ENCODE assay signal across 17 cellular contexts in the genomic region with DNA sequence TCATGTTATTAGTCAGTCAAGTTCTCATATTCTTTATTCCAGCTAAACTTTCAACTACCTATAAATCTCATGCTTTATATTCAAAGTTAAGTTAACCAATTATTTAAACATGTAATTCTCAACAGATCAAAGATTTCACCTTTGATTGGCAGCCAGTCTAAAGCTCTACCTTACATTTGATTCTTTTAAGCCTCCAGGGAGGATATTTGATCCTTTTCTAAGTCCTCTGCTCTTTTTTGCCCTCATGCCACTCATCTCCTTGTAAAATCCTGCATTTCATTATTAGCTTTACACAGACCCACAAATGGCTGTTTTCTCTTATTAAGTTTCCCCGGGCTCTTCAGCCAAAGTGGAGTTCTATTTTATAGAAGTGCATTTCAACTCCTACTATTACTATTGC.
DNase-seq lines count a peak whose midpoint lies in the region; TF ChIP-seq lines count a peak whose summit lies in the region.
"Had no signal": no experiment of that assay in that cellular context is flagged by ENCODE, and none has a peak within 500 bp of the region (broad histone marks: within the 10 kb centered on the region; RNA-seq: fewer than 3 reads in every experiment).

No MANE protein-coding gene starts in this region.

- no peak overlapping the region for H2AFZ ChIP-seq in neural cell (ENCODE audit: low read depth, low read length)
- H2AFZ ChIP-seq: GM23248 had no signal

- no peaks in the 10 kb centered on the region for H3K27me3 ChIP-seq in neural cell (ENCODE audit: insufficient read depth, low read depth, low read length)
- no peaks in the 10 kb centered on the region for H3K27me3 ChIP-seq in esophagus muscularis mucosa
- H3K27me3 ChIP-seq: BLaER1 had no signal

- no peaks in the 10 kb centered on the region for H4K20me1 ChIP-seq in neural cell (ENCODE audit: insufficient read depth)
- H4K20me1 ChIP-seq: BLaER1 had no signal

- 97% methylated on average over 1 of the region's 1 CpG for WGBS in esophagus muscularis mucosa

- TF ChIP-seq EP300 in neural cell (conservative IDR thresholded peaks at IDR 0.05; ENCODE audit: poor library complexity, severe bottlenecking) (peak; percentile 43), esophagus muscularis mucosa (IDR thresholded peaks at IDR 0.05) (no peak)

- POLR2A ChIA-PET in HEK293T (lab: Yijun Ruan, JAX), result no interaction called here

- no peak for TF ChIP-seq POLR2A in esophagus muscularis mucosa (IDR thresholded peaks at IDR 0.05; ENCODE audit: low read depth)

- DNase-seq in NCI-H1436 treated with DMSO at 0.1 percent for 48 hours (lab: John Stamatoyannopoulos, UW) (peak; percentile 22), NCI-H1436 (lab: John Stamatoyannopoulos, UW) (no peak), HEK293T (ENCODE audit: extremely low spot score) (no peak), NCI-H524 (lab: John Stamatoyannopoulos, UW) (peak; percentile 3 to 65), esophagus muscularis mucosa (ENCODE audit: extremely low spot score) (no peak), NCI-H2171 (lab: John Stamatoyannopoulos, UW) (no peak)
- DNase-seq: 8988T; CD4-positive, alpha-beta memory T cell; DMS153; DMS79; GDM1; GM23248; HFFc6 had no signal

- TF ChIP-seq RAD21 in neural cell (conservative IDR thresholded peaks at IDR 0.05), result no peak

- intact Hi-C loops in esophagus muscularis mucosa (cut with DNase I), result no loop called here

- no peaks in the 10 kb centered on the region for H3K9me3 ChIP-seq in neural cell (ENCODE audit: low read length)
- peaks cover 0 to 13% (median 0%) of the 10 kb centered on the region in 4 donors for H3K9me3 ChIP-seq in esophagus muscularis mucosa
- H3K9me3 ChIP-seq: HAP-1 had no signal

- no peaks in the 10 kb centered on the region for H3K79me2 ChIP-seq in neural cell (replicated peaks; ENCODE audit: insufficient read depth, low read length)

- H3K9ac ChIP-seq in neural cell (ENCODE audit: low read length), result no peak overlapping the region
- H3K9ac ChIP-seq: BLaER1, GM23248 had no signal

- H3K4me2 ChIP-seq in neural cell (ENCODE audit: low read length), result no peak overlapping the region
- H3K4me2 ChIP-seq: BLaER1 had no signal

- H3K36me3 ChIP-seq in neural cell (ENCODE audit: insufficient read depth, low read length) (no peaks in the 10 kb centered on the region), esophagus muscularis mucosa (no peaks in the 10 kb centered on the region)
- H3K36me3 ChIP-seq: BLaER1, HAP-1 had no signal

- no peaks in the 10 kb centered on the region for H3F3A ChIP-seq in neural cell (ENCODE audit: insufficient read depth, low read length, poor library complexity, severe bottlenecking)

- H3K4me1 ChIP-seq in esophagus muscularis mucosa, result no peaks in the 10 kb centered on the region
- H3K4me1 ChIP-seq: BLaER1, HAP-1 had no signal

- H3K27ac ChIP-seq in neural cell (ENCODE audit: low read length), result no peak overlapping the region
- H3K27ac ChIP-seq in esophagus muscularis mucosa (replicated peaks in 1 of 4), result no peak overlapping the region
- H3K27ac ChIP-seq: BLaER1, GM23248, HL-60 had no signal

- CTCF ChIA-PET in HEK293T (lab: Yijun Ruan, JAX), result no interaction called here

- H3K9me2 ChIP-seq in neural cell (ENCODE audit: insufficient read depth, low read length), result no peaks in the 10 kb centered on the region

- no peak overlapping the region for H3K4me3 ChIP-seq in neural cell (ENCODE audit: low read length)
- H3K4me3 ChIP-seq in esophagus muscularis mucosa, result no peak overlapping the region
- H3K4me3 ChIP-seq: BLaER1, GM23248, HAP-1 had no signal

- TF ChIP-seq CTCF in neural cell (IDR thresholded peaks at IDR 0.05; ENCODE audit: poor library complexity, severe bottlenecking), result no peak
- TF ChIP-seq CTCF in esophagus muscularis mucosa (IDR thresholded peaks at IDR 0.05), result no peak

TF ChIP-seq in HEK293T, 16 proteins besides CTCF, POLR2A, EP300 and RAD21:
- TF ChIP-seq, protein P1, sequence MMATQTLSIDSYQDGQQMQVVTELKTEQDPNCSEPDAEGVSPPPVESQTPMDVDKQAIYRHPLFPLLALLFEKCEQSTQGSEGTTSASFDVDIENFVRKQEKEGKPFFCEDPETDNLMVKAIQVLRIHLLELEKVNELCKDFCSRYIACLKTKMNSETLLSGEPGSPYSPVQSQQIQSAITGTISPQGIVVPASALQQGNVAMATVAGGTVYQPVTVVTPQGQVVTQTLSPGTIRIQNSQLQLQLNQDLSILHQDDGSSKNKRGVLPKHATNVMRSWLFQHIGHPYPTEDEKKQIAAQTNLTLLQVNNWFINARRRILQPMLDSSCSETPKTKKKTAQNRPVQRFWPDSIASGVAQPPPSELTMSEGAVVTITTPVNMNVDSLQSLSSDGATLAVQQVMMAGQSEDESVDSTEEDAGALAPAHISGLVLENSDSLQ (IDR thresholded peaks at IDR 0.05), result peak; percentile 95
- no peak for TF ChIP-seq CTBP1 (IDR thresholded peaks at IDR 0.05; ENCODE audit: borderline replicate concordance)

TF ChIP-seq in neural cell, 6 proteins besides CTCF, POLR2A, EP300 and RAD21:
- TF ChIP-seq MXI1 (conservative IDR thresholded peaks at IDR 0.05; ENCODE audit: poor library complexity, severe bottlenecking) (no peak), POLR2AphosphoS5 (IDR thresholded peaks at IDR 0.05) (no peak), EZH2 (IDR thresholded peaks at IDR 0.05; ENCODE audit: borderline replicate concordance, insufficient read depth, low read length, poor library complexity, severe bottlenecking) (no peak), TAF1 (IDR thresholded peaks at IDR 0.05; ENCODE audit: low read depth) (no peak), SMC3 (conservative IDR thresholded peaks at IDR 0.05; ENCODE audit: poor library complexity) (no peak)
- TF ChIP-seq, protein P2, sequence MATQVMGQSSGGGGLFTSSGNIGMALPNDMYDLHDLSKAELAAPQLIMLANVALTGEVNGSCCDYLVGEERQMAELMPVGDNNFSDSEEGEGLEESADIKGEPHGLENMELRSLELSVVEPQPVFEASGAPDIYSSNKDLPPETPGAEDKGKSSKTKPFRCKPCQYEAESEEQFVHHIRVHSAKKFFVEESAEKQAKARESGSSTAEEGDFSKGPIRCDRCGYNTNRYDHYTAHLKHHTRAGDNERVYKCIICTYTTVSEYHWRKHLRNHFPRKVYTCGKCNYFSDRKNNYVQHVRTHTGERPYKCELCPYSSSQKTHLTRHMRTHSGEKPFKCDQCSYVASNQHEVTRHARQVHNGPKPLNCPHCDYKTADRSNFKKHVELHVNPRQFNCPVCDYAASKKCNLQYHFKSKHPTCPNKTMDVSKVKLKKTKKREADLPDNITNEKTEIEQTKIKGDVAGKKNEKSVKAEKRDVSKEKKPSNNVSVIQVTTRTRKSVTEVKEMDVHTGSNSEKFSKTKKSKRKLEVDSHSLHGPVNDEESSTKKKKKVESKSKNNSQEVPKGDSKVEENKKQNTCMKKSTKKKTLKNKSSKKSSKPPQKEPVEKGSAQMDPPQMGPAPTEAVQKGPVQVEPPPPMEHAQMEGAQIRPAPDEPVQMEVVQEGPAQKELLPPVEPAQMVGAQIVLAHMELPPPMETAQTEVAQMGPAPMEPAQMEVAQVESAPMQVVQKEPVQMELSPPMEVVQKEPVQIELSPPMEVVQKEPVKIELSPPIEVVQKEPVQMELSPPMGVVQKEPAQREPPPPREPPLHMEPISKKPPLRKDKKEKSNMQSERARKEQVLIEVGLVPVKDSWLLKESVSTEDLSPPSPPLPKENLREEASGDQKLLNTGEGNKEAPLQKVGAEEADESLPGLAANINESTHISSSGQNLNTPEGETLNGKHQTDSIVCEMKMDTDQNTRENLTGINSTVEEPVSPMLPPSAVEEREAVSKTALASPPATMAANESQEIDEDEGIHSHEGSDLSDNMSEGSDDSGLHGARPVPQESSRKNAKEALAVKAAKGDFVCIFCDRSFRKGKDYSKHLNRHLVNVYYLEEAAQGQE (IDR thresholded peaks at IDR 0.05; ENCODE audit: borderline replicate concordance), result no peak

Comparison
In these comparisons a context has a peak if more than half of its experiments do, and no peak if none do; other contexts are left out.
1. DNase-seq: peak in NCI-H1436 treated with DMSO at 0.1 percent for 48 hours (single experiment) and NCI-H524 (2 of 2); none in NCI-H1436 (single experiment), HEK293T (single experiment), esophagus muscularis mucosa (single experiment) and NCI-H2171 (single experiment).